Comparison of ENCODE assay signal across 1 cellular context in the genomic region with DNA sequence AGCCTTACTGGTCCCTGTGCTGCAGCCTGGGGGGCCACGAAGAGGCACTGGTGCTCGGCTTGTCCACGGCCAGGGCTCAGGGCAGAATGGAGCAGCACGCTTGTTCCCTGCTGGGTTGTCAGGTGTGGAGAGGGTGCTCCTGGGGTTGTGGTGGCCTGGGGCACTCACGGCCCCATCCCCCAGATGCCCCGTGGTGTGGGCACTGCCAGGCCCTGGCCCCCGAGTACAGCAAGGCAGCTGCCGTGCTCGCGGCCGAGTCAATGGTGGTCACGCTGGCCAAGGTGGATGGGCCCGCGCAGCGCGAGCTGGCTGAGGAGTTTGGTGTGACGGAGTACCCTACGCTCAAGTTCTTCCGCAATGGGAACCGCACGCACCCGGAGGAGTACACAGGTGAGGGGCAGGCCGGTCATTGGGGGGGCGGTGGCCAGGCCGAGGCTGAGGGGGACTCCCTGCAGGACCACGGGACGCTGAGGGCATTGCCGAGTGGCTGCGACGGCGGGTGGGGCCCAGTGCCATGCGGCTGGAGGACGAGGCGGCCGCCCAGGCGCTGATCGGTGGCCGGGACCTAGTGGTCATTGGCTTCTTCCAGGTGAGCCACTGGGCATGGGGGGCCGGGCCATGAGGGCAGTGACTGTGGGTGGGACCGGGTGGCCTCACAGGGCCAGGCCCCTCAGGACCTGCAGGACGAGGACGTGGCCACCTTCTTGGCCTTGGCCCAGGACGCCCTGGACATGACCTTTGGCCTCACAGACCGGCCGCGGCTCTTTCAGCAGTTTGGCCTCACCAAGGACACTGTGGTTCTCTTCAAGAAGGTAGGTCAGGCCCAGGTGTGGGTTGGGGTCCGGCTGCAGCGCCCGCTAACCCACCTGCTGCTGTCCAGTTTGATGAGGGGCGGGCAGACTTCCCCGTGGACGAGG.
TF ChIP-seq lines count a peak whose summit lies in the region.

No MANE protein-coding gene starts in this region.

TF ChIP-seq in K562, 482 proteins besides CTCF, POLR2A, EP300 and RAD21 (continues in another document):
- TF ChIP-seq ZNF143 (CRISPR knock-in tag; IDR thresholded peaks at IDR 0.05) (no peak), SFPQ (IDR thresholded peaks at IDR 0.05; ENCODE audit: low read depth, low read length) (no peak), MAFG (tag; conservative IDR thresholded peaks at IDR 0.05) (no peak), ZNF124 (CRISPR knock-in tag; IDR thresholded peaks at IDR 0.05) (no peak), SIN3A (IDR thresholded peaks at IDR 0.05; ENCODE audit: borderline replicate concordance in 2 of 2, control insufficient read depth in 1 of 2, low read depth in 2 of 2, low read length in 2 of 2) (no peak), ZFP30 (CRISPR knock-in tag; IDR thresholded peaks at IDR 0.05; ENCODE audit: borderline replicate concordance) (no peak), PRMT5 (CRISPR knock-in tag; IDR thresholded peaks at IDR 0.05) (no peak), ZNF23 (CRISPR knock-in tag; IDR thresholded peaks at IDR 0.05) (no peak), TRIM25 (IDR thresholded peaks at IDR 0.05; ENCODE audit: borderline replicate concordance) (no peak), HMG20B (CRISPR knock-in tag; IDR thresholded peaks at IDR 0.05) (no peak), NR2C1 (IDR thresholded peaks at IDR 0.05) (peak; percentile 32; the same call in 1 of the 2 replicates), NR2C1 (tag; IDR thresholded peaks at IDR 0.05) (no peak), ZNF12 (CRISPR knock-in tag; IDR thresholded peaks at IDR 0.05) (no peak), ATF4 (CRISPR knock-in tag; IDR thresholded peaks at IDR 0.05) (no peak), NFIC (IDR thresholded peaks at IDR 0.05) (peak; percentile 29; the same call in 1 of the 2 replicates), SMAD4 (CRISPR knock-in tag; conservative IDR thresholded peaks at IDR 0.05) (no peak), POLR2G (IDR thresholded peaks at IDR 0.05; ENCODE audit: low read depth, low read length) (peak; percentile 28; the same call in 1 of the 2 replicates), KDM5B (IDR thresholded peaks at IDR 0.05; ENCODE audit: insufficient replicate concordance, low read depth, low read length) (no peak), GATAD2B (IDR thresholded peaks at IDR 0.05; ENCODE audit: borderline replicate concordance) (no peak), HNRNPL (IDR thresholded peaks at IDR 0.05; ENCODE audit: low read depth, low read length) (peak; percentile 76), ZKSCAN1 (IDR thresholded peaks at IDR 0.05; ENCODE audit: low read depth, low read length) (no peak), CHD4 (IDR thresholded peaks at IDR 0.05; ENCODE audit: insufficient read depth, insufficient replicate concordance, low read depth, low read length, poor library complexity, severe bottlenecking) (no peak), KLF10 (CRISPR knock-in tag; IDR thresholded peaks at IDR 0.05) (no peak), ARNT (IDR thresholded peaks at IDR 0.05) (no peak), FOXK2 (conservative IDR thresholded peaks at IDR 0.05 in 1 of 2, IDR thresholded peaks at IDR 0.05 in 1 of 2; ENCODE audit: low read depth in 2 of 2) (no peak), ZNF695 (CRISPR knock-in tag; IDR thresholded peaks at IDR 0.05) (no peak), TCFL5 (CRISPR knock-in tag; conservative IDR thresholded peaks at IDR 0.05) (no peak)
- TF ChIP-seq, protein P1, sequence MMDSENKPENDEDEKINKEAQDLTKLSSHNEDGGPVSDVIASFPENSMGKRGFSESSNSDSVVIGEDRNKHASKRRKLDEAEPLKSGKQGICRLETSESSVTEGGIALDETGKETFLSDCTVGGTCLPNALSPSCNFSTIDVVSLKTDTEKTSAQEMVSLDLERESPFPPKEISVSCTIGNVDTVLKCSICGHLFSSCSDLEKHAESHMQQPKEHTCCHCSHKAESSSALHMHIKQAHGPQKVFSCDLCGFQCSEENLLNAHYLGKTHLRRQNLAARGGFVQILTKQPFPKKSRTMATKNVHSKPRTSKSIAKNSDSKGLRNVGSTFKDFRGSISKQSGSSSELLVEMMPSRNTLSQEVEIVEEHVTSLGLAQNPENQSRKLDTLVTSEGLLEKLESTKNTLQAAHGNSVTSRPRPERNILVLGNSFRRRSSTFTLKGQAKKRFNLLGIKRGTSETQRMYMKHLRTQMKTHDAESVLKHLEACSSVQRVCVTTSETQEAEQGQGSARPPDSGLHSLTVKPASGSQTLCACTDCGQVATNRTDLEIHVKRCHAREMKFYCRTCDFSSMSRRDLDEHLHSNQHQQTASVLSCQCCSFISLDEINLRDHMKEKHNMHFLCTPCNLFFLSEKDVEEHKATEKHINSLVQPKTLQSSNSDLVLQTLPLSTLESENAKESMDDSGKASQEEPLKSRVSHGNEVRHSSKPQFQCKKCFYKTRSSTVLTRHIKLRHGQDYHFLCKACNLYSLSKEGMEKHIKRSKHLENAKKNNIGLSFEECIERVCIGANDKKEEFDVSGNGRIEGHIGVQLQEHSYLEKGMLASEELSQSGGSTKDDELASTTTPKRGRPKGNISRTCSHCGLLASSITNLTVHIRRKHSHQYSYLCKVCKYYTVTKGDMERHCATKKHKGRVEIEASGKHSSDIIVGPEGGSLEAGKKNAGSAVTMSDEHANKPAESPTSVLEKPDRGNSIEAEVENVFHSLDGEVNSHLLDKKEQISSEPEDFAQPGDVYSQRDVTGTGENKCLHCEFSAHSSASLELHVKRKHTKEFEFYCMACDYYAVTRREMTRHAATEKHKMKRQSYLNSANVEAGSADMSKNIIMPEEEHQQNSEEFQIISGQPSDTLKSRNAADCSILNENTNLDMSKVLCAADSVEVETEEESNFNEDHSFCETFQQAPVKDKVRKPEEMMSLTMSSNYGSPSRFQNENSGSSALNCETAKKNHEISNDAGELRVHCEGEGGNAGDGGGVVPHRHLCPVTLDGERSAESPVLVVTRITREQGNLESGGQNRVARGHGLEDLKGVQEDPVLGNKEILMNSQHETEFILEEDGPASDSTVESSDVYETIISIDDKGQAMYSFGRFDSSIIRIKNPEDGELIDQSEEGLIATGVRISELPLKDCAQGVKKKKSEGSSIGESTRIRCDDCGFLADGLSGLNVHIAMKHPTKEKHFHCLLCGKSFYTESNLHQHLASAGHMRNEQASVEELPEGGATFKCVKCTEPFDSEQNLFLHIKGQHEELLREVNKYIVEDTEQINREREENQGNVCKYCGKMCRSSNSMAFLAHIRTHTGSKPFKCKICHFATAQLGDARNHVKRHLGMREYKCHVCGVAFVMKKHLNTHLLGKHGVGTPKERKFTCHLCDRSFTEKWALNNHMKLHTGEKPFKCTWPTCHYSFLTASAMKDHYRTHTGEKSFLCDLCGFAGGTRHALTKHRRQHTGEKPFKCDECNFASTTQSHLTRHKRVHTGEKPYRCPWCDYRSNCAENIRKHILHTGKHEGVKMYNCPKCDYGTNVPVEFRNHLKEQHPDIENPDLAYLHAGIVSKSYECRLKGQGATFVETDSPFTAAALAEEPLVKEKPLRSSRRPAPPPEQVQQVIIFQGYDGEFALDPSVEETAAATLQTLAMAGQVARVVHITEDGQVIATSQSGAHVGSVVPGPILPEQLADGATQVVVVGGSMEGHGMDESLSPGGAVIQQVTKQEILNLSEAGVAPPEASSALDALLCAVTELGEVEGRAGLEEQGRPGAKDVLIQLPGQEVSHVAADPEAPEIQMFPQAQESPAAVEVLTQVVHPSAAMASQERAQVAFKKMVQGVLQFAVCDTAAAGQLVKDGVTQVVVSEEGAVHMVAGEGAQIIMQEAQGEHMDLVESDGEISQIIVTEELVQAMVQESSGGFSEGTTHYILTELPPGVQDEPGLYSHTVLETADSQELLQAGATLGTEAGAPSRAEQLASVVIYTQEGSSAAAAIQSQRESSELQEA (IDR thresholded peaks at IDR 0.05; ENCODE audit: low read depth): no peak
- TF ChIP-seq, protein P2, sequence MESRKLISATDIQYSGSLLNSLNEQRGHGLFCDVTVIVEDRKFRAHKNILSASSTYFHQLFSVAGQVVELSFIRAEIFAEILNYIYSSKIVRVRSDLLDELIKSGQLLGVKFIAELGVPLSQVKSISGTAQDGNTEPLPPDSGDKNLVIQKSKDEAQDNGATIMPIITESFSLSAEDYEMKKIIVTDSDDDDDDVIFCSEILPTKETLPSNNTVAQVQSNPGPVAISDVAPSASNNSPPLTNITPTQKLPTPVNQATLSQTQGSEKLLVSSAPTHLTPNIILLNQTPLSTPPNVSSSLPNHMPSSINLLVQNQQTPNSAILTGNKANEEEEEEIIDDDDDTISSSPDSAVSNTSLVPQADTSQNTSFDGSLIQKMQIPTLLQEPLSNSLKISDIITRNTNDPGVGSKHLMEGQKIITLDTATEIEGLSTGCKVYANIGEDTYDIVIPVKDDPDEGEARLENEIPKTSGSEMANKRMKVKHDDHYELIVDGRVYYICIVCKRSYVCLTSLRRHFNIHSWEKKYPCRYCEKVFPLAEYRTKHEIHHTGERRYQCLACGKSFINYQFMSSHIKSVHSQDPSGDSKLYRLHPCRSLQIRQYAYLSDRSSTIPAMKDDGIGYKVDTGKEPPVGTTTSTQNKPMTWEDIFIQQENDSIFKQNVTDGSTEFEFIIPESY (CRISPR knock-in tag; IDR thresholded peaks at IDR 0.05): 0 out of 2 replicates have a peak, but pooled peaks have one; percentile 28
- TF ChIP-seq, protein P3, sequence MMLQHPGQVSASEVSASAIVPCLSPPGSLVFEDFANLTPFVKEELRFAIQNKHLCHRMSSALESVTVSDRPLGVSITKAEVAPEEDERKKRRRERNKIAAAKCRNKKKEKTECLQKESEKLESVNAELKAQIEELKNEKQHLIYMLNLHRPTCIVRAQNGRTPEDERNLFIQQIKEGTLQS (IDR thresholded peaks at IDR 0.05): no peak
- TF ChIP-seq, protein P3 (CRISPR knock-in tag; conservative IDR thresholded peaks at IDR 0.05): no peak
